9 cellular contexts compared by ENCODE assay signal in the genomic region with DNA sequence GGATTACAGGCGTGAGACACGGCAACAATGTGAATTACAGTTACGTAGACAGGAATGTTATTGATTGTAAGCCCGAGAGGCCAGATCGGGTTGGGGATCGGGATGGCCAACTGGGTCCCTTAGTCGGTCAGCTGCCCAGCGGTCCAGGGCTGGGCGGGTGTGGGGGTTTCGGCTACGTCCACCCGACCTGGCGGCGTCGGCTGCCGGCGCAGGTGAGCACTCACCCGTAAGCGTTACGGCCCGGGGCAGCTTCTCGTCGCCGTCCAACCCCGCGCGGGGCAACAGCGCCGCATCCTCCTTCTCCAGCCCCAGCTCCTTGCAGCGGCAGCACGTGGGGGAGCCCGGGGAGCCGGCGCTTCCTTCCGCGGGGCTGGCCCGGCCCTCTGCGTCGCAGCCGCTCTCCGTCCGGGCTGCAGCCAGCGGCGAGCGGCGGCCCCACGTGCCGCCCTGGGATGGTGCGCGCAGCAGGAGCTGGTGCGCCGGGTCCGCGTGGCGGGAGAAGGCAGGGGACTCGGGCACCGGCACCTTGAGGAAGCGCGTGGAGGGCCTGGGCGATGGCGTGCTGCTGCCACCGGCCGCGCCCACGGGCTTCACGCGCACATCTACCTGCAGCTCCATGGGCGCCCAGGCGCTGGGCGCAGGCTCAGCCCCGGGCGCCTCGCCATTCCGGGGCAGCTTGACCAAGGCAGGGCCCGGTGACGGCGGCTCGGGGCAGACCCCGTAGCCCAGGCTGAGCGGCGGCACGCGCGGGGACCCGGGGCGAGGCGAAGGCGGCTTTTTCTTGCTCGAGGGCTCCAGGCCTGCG. TPM values are rescaled to one million over a fixed set of nuclear protein-coding genes. Genes with fewer than 3 reads are reported as not detected.
DNase-seq lines count a peak whose midpoint lies in the region; ATAC-seq and TF ChIP-seq lines count a peak whose summit lies in the region.
"Had no signal": no experiment of that assay in that cellular context is flagged by ENCODE, and none has a peak within 500 bp of the region (broad histone marks: within the 10 kb centered on the region; RNA-seq: fewer than 3 reads in every experiment).

No MANE protein-coding gene starts in this region.

- TF ChIP-seq POLR2A in erythroblast (IDR thresholded peaks at IDR 0.05; ENCODE audit: low read length) = no peak

- peaks cover 6% of the 10 kb centered on the region for H3K36me3 ChIP-seq in H7 (replicated peaks; ENCODE audit: control insufficient read depth, insufficient read depth, low read length)
- H3K36me3 ChIP-seq in SK-N-MC (ENCODE audit: insufficient read depth, low read length) = no peaks in the 10 kb centered on the region
- H3K36me3 ChIP-seq in neuron (ENCODE audit: insufficient read depth, low read length) = no peaks in the 10 kb centered on the region

- H3K27ac ChIP-seq in SK-N-MC = no peak overlapping the region

- H3K27me3 ChIP-seq in H7 (ENCODE audit: control insufficient read depth, insufficient read depth, low read length) (peaks cover 23% of the 10 kb centered on the region), neuron (ENCODE audit: insufficient read depth, low read length) (peaks cover 52% of the 10 kb centered on the region)

- H3K9me3 ChIP-seq in SK-N-MC (ENCODE audit: low read depth, low read length) (no peaks in the 10 kb centered on the region), neuron (ENCODE audit: low read length) (no peaks in the 10 kb centered on the region)

- peak overlapping the region; percentile 70 for H3K4me3 ChIP-seq in H7 (ENCODE audit: insufficient read depth, low read depth, low read length)
- H3K4me3 ChIP-seq in SK-N-MC = peak overlapping the region; percentile 63
- H3K4me3 ChIP-seq in neuron (ENCODE audit: low read length) = peak overlapping the region; percentile 32

- H2AFZ ChIP-seq in neuron (ENCODE audit: low read depth, low read length) = peak overlapping the region; percentile 73

- no peak for ATAC-seq in GM18867 (IDR thresholded peaks at IDR 0.05; ENCODE audit: unreplicated experiment)

- no peak overlapping the region for H3K9ac ChIP-seq in SK-N-MC (ENCODE audit: insufficient read length)

- H3K4me1 ChIP-seq in neuron (ENCODE audit: insufficient read depth, low read length) = peaks cover 12% of the 10 kb centered on the region

- peak; percentile 24 for DNase-seq in EL
- peak; percentile 89 for DNase-seq in H7
- DNase-seq in SK-N-MC (ENCODE audit: low read depth, low spot score) = no peak
- DNase-seq in erythroblast (lab: John Stamatoyannopoulos, UW) = peak; percentile 13 to 50
- no peak for DNase-seq in SHP77 treated with DMSO at 0.1 percent for 48 hours (lab: John Stamatoyannopoulos, UW)
- DNase-seq in kidney glomerular epithelial cell (lab: John Stamatoyannopoulos, UW) = no peak

RNA-seq across cellular contexts. Expression of gene KLRG2, which starts 0.6 kb away (rescaled TPM):
- total RNA-seq in H7 (2014; rRNA removed; shearing (Covaris generic)) = 9.2 and 11.5 TPM in 2 replicates

RNA-seq across cellular contexts. Expression of gene CLEC2L, which starts 40.6 kb away (rescaled TPM):
- total RNA-seq in H7 (2014; rRNA removed; shearing (Covaris generic)) = not detected in 2 replicates
- total RNA-seq: M059J had no signal

Comparison
In these comparisons a context has a peak if more than half of its experiments do, and no peak if none do; other contexts are left out.
1. DNase-seq: peak in EL (single experiment), H7 (single experiment) and erythroblast (2 of 2); none in SK-N-MC (single experiment), SHP77 treated with DMSO at 0.1 percent for 48 hours (single experiment) and kidney glomerular epithelial cell (single experiment).
2. Peak in every context shown above with its lines, with median percentiles within 50 percentile points of each other: H3K4me3 ChIP-seq.